8 cellular contexts compared by ENCODE assay signal in genomic region chr1:207826557-207827487, GRCh38.
A peak's percentile ranks its signal among the peaks of the same experiment; 100 is the strongest.
DNase-seq lines count a peak whose midpoint lies in the region; ATAC-seq and TF ChIP-seq lines count a peak whose summit lies in the region.

No MANE protein-coding gene starts in this region.

- H3K27me3 ChIP-seq in MG63: no peaks in the 10 kb centered on the region

- TF ChIP-seq CTCF in HFF-Myc (IDR thresholded peaks at IDR 0.05; ENCODE audit: low read depth, low read length, missing control alignments): no peak
- no peak for TF ChIP-seq CTCF in activated CD8-positive, alpha-beta T cell treated with anti-CD3 and anti-CD28 coated beads for 36 hours (IDR thresholded peaks at IDR 0.05)

- DNase-seq in HFF-Myc (ENCODE audit: extremely low read depth, low read depth): no peak
- no peak for DNase-seq in activated CD8-positive, alpha-beta T cell treated with anti-CD3 and anti-CD28 coated beads for 36 hours
- DNase-seq in iris pigment epithelial cell (ENCODE audit: low read depth): peak; percentile 52
- no peak for DNase-seq in stimulated activated naive B cell treated with anti-CD40 and anti-IgM and Interleukin-4, amounts not matched to agents 10 μg/mL and 1 μg/mL and 100 μg/mL, for 72 hours
- DNase-seq in SIG-M5 treated with dmso at 0.1 percent for 504 hours (lab: John Stamatoyannopoulos, UW; ENCODE audit: unreplicated experiment): no peak
- no peak for DNase-seq in posterior vena cava (ENCODE audit: low spot score)
- DNase-seq in MG63: no peak
- DNase-seq in foreskin melanocyte: no peak

- POLR2A ChIA-PET in activated CD8-positive, alpha-beta T cell treated with anti-CD3 and anti-CD28 coated beads for 36 hours (lab: Charles Lee): interaction anchor here (0.9 to 3.4 kb wide), 7 partner anchors 8 to 47 kb away, joined by 4 to 28 read pairs (median 4); no protein-coding TSS in a partner anchor

- H3K27ac Mint-ChIP-seq in activated CD8-positive, alpha-beta T cell treated with anti-CD3 and anti-CD28 coated beads for 36 hours: peak overlapping the region; percentile 92
- H3K27ac Mint-ChIP-seq in stimulated activated naive B cell treated with anti-CD40 and anti-IgM and Interleukin-4, amounts not matched to agents 10 μg/mL and 1 μg/mL and 100 μg/mL, for 72 hours: peak overlapping the region; percentile 95

- CTCF ChIA-PET in activated CD8-positive, alpha-beta T cell treated with anti-CD3 and anti-CD28 coated beads for 36 hours (lab: Charles Lee): interaction anchor here (0.8 to 11.3 kb wide), 11 partner anchors 7 to 137 kb away, joined by 3 to 387 read pairs (median 5); no protein-coding TSS in a partner anchor

- no peak for ATAC-seq in activated CD8-positive, alpha-beta T cell treated with anti-CD3 and anti-CD28 coated beads for 36 hours
- ATAC-seq in stimulated activated naive B cell treated with anti-CD40 and anti-IgM and Interleukin-4, amounts not matched to agents 10 μg/mL and 1 μg/mL and 100 μg/mL, for 72 hours (replicated peaks): no peak

- intact Hi-C loops in activated CD8-positive, alpha-beta T cell treated with anti-CD3 and anti-CD28 coated beads for 36 hours (cut with micrococcal nuclease): loop anchor here (5.0 kb wide), 1 partner anchor 135 kb away; no protein-coding TSS in a partner anchor
- intact Hi-C loops in posterior vena cava (cut with DNase I): loop anchor here (10.0 kb wide), 2 partner anchors 138 to 772 kb away; partner anchors contain the start of genes PFKFB2 (in 1 of the 2) and YOD1 (in 1 of the 2)

- H3K4me1 Mint-ChIP-seq in activated CD8-positive, alpha-beta T cell treated with anti-CD3 and anti-CD28 coated beads for 36 hours (ENCODE audit: low read depth): peaks cover 95% of the 10 kb centered on the region
- H3K4me1 Mint-ChIP-seq in stimulated activated naive B cell treated with anti-CD40 and anti-IgM and Interleukin-4, amounts not matched to agents 10 μg/mL and 1 μg/mL and 100 μg/mL, for 72 hours: peaks cover 61 to 98% of the 10 kb centered on the region in 2 donors

- H3K27me3 Mint-ChIP-seq in activated CD8-positive, alpha-beta T cell treated with anti-CD3 and anti-CD28 coated beads for 36 hours: no peaks in the 10 kb centered on the region
- H3K27me3 Mint-ChIP-seq in stimulated activated naive B cell treated with anti-CD40 and anti-IgM and Interleukin-4, amounts not matched to agents 10 μg/mL and 1 μg/mL and 100 μg/mL, for 72 hours: no peaks in the 10 kb centered on the region

- H3K4me3 ChIP-seq in HFF-Myc (replicated peaks; ENCODE audit: low read depth, low read length): peak overlapping the region; percentile 29
- H3K4me3 ChIP-seq in MG63: no peak overlapping the region

- no peaks in the 10 kb centered on the region for H3K9me3 ChIP-seq in MG63

- H3K36me3 Mint-ChIP-seq in activated CD8-positive, alpha-beta T cell treated with anti-CD3 and anti-CD28 coated beads for 36 hours (ENCODE audit: low read depth): peaks cover 27% of the 10 kb centered on the region
- peaks cover 14 to 24% of the 10 kb centered on the region in 2 donors for H3K36me3 Mint-ChIP-seq in stimulated activated naive B cell treated with anti-CD40 and anti-IgM and Interleukin-4, amounts not matched to agents 10 μg/mL and 1 μg/mL and 100 μg/mL, for 72 hours

- H3K9me3 Mint-ChIP-seq in activated CD8-positive, alpha-beta T cell treated with anti-CD3 and anti-CD28 coated beads for 36 hours: no peaks in the 10 kb centered on the region
- H3K9me3 Mint-ChIP-seq in stimulated activated naive B cell treated with anti-CD40 and anti-IgM and Interleukin-4, amounts not matched to agents 10 μg/mL and 1 μg/mL and 100 μg/mL, for 72 hours: no peaks in the 10 kb centered on the region

- H3K36me3 ChIP-seq in MG63: peaks cover 3% of the 10 kb centered on the region; the same call in 1 of the 2 replicates

- H3K4me3 Mint-ChIP-seq in activated CD8-positive, alpha-beta T cell treated with anti-CD3 and anti-CD28 coated beads for 36 hours: peak overlapping the region; percentile 77
- H3K4me3 Mint-ChIP-seq in stimulated activated naive B cell treated with anti-CD40 and anti-IgM and Interleukin-4, amounts not matched to agents 10 μg/mL and 1 μg/mL and 100 μg/mL, for 72 hours: peak overlapping the region; percentile 72 to 79
